ENCODE assay signal across 23 cellular contexts in genomic region chr22:39129081-39129480, GRCh38. TPM values are rescaled to one million over a fixed set of nuclear protein-coding genes. Genes with fewer than 3 reads are reported as not detected.
DNase-seq lines count a peak whose midpoint lies in the region; ATAC-seq, FAIRE-seq and TF ChIP-seq lines count a peak whose summit lies in the region.
"Had no signal": no experiment of that assay in that cellular context is flagged by ENCODE, and none has a peak within 500 bp of the region (broad histone marks: within the 10 kb centered on the region; RNA-seq: fewer than 3 reads in every experiment).

No MANE protein-coding gene starts in this region.

- TF ChIP-seq CTCF in Peyer's patch (IDR thresholded peaks at IDR 0.05) (no peak), mucosa of descending colon (IDR thresholded peaks at IDR 0.05) (no peak)

- H3K4me3 ChIP-seq in Peyer's patch = no peak overlapping the region
- no peak overlapping the region for H3K4me3 ChIP-seq in mucosa of descending colon
- H3K4me3 ChIP-seq: A549 had no signal

- ATAC-seq in effector memory CD8-positive, alpha-beta T cell (replicated peaks) = no peak
- peak; percentile 94 for ATAC-seq in mucosa of descending colon
- ATAC-seq in stimulated activated naive B cell treated with anti-CD40 and anti-IgM and Interleukin-4, amounts not matched to agents 10 μg/mL and 1 μg/mL and 100 μg/mL, for 72 hours (replicated peaks) = no peak
- ATAC-seq in HG03521 (IDR thresholded peaks at IDR 0.05; ENCODE audit: unreplicated experiment) = no peak
- ATAC-seq: A549 had no signal

- H3K9me3 ChIP-seq in Peyer's patch (no peaks in the 10 kb centered on the region), mucosa of descending colon (no peaks in the 10 kb centered on the region)
- H3K9me3 ChIP-seq: A549 had no signal

- H3K27me3 ChIP-seq in Peyer's patch = no peaks in the 10 kb centered on the region

- no peak overlapping the region for H3K4me3 Mint-ChIP-seq in effector memory CD8-positive, alpha-beta T cell
- H3K4me3 Mint-ChIP-seq in stimulated activated naive B cell treated with anti-CD40 and anti-IgM and Interleukin-4, amounts not matched to agents 10 μg/mL and 1 μg/mL and 100 μg/mL, for 72 hours = no peak overlapping the region
- H3K4me3 Mint-ChIP-seq: B cell, CD14-positive monocyte had no signal

- H3K36me3 ChIP-seq in Peyer's patch (peaks cover 0 to 12% (median 0%) of the 10 kb centered on the region in 3 donors), mucosa of descending colon (ENCODE audit: low read depth) (no peaks in the 10 kb centered on the region)

- H3K27me3 Mint-ChIP-seq in effector memory CD8-positive, alpha-beta T cell = no peaks in the 10 kb centered on the region
- H3K27me3 Mint-ChIP-seq in stimulated activated naive B cell treated with anti-CD40 and anti-IgM and Interleukin-4, amounts not matched to agents 10 μg/mL and 1 μg/mL and 100 μg/mL, for 72 hours = no peaks in the 10 kb centered on the region
- H3K27me3 Mint-ChIP-seq: B cell had no signal

- peak overlapping the region in 3 of 4 donors; percentile 32 to 62 (median 60) for H3K27ac ChIP-seq in Peyer's patch
- H3K27ac ChIP-seq: A549 had no signal

- H3K4me1 Mint-ChIP-seq in effector memory CD8-positive, alpha-beta T cell (ENCODE audit: low read depth in 2 of 2) = peaks cover 0 to 4% of the 10 kb centered on the region in 2 donors
- H3K4me1 Mint-ChIP-seq in stimulated activated naive B cell treated with anti-CD40 and anti-IgM and Interleukin-4, amounts not matched to agents 10 μg/mL and 1 μg/mL and 100 μg/mL, for 72 hours = peaks cover 3 to 9% of the 10 kb centered on the region in 2 donors

- no peak for FAIRE-seq in HTR-8/SVneo (lab: Jason Lieb, UNC)
- FAIRE-seq: A549, D721Med, H54 had no signal

- intact Hi-C loops in mucosa of descending colon (cut with DNase I, micrococcal nuclease) = loop anchor here in 1 of 2 donors (10.0 kb wide), 1 partner anchor 264 kb away; no protein-coding TSS in a partner anchor

- DNase-seq in Peyer's patch = peak in 1 of 3 donors; percentile 91
- no peak for DNase-seq in effector memory CD8-positive, alpha-beta T cell
- peak in 2 of 3 donors; percentile 48 to 86 for DNase-seq in mucosa of descending colon
- no peak for DNase-seq in stimulated activated naive B cell treated with anti-CD40 and anti-IgM and Interleukin-4, amounts not matched to agents 10 μg/mL and 1 μg/mL and 100 μg/mL, for 72 hours
- no peak for DNase-seq in HTR-8/SVneo (ENCODE audit: insufficient read length, low spot score)
- DNase-seq in HPDE6-E6E7 (ENCODE audit: extremely low spot score) = no peak
- DNase-seq: DMS53; IMR-90; MV-4-11; NCI-H1105 treated with DMSO at 0.1 percent for 48 hours; NCI-H2029 treated with DMSO at 0.1 percent for 48 hours; NCI-H226; NCI-H510A treated with DMSO at 0.1 percent for 48 hours; NCI-H774; NK-92 treated with Interleukin-12 subunit alpha and Interleukin-12 subunit beta, amount 100 ng/mL, for 24 hours; SIG-M5 had no signal

- H3K9me3 Mint-ChIP-seq in effector memory CD8-positive, alpha-beta T cell = no peaks in the 10 kb centered on the region
- H3K9me3 Mint-ChIP-seq in stimulated activated naive B cell treated with anti-CD40 and anti-IgM and Interleukin-4, amounts not matched to agents 10 μg/mL and 1 μg/mL and 100 μg/mL, for 72 hours = no peaks in the 10 kb centered on the region

- peaks cover 7% of the 10 kb centered on the region for H3K36me3 Mint-ChIP-seq in effector memory CD8-positive, alpha-beta T cell (ENCODE audit: insufficient read depth)
- peaks cover 4 to 11% of the 10 kb centered on the region in 2 donors for H3K36me3 Mint-ChIP-seq in stimulated activated naive B cell treated with anti-CD40 and anti-IgM and Interleukin-4, amounts not matched to agents 10 μg/mL and 1 μg/mL and 100 μg/mL, for 72 hours

- TF ChIP-seq POLR2A in Peyer's patch (IDR thresholded peaks at IDR 0.05) = no peak

- peak overlapping the region; percentile 13 to 38 for H3K27ac Mint-ChIP-seq in effector memory CD8-positive, alpha-beta T cell
- peak overlapping the region; percentile 80 for H3K27ac Mint-ChIP-seq in stimulated activated naive B cell treated with anti-CD40 and anti-IgM and Interleukin-4, amounts not matched to agents 10 μg/mL and 1 μg/mL and 100 μg/mL, for 72 hours
- H3K27ac Mint-ChIP-seq: B cell had no signal

- H3K4me1 ChIP-seq in Peyer's patch = peaks cover 0 to 25% (median 3%) of the 10 kb centered on the region in 4 donors
- peaks cover 17% of the 10 kb centered on the region for H3K4me1 ChIP-seq in mucosa of descending colon (ENCODE audit: low read depth)

RNA-seq across cellular contexts. Expression of gene CBX7, which starts 23.4 kb away (rescaled TPM):
- 10 to 100 TPM; 41.2 to 58.6 (median 53.2) TPM for total RNA-seq in Peyer's patch
- 100 to 1,000 TPM in 1 of 3 donors, 10 to 100 TPM in 2; 23.6 to 125 (median 29.2) TPM for total RNA-seq in mucosa of descending colon

RNA-seq across cellular contexts. Expression of gene APOBEC3H, which starts 32.0 kb away (rescaled TPM):
- total RNA-seq in Peyer's patch (not detected), mucosa of descending colon (under 1 TPM in 1 of 3 donors, not detected in 2; 0.51 TPM)
- total RNA-seq: M059J had no signal

RNA-seq across cellular contexts. Expression of gene APOBEC3G, which starts 52.0 kb away (rescaled TPM):
- total RNA-seq in Peyer's patch (1 to 10 TPM; 2.1 to 8.3 (median 4.7) TPM), mucosa of descending colon (1 to 10 TPM; 5.7 to 6.2 (median 6.1) TPM)

Comparison
In these comparisons a context has a peak if more than half of its experiments do, and no peak if none do; other contexts are left out.
1. DNase-seq: peak in mucosa of descending colon (2 of 3); none in effector memory CD8-positive, alpha-beta T cell (0 of 3), stimulated activated naive B cell treated with anti-CD40 and anti-IgM and Interleukin-4, amounts not matched to agents 10 μg/mL and 1 μg/mL and 100 μg/mL, for 72 hours (single experiment), HTR-8/SVneo (single experiment) and HPDE6-E6E7 (single experiment).